2 cellular contexts compared by ENCODE assay signal in the genomic region with DNA sequence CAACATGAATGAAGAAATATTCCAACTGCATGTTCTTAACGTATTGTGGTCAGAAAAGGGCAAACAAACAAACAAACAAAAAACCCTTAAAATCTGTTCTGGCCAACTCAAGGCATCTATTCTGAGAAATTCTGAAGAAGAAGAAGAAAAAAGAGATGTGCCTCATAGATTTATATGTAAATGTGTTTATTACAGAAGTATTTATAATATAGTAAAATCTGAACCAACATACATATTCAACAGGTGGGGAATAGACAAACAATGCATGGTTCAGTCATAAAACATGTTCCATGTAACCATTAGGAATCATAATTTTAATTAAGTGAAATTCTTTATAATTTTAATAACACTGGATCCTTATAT.
TF ChIP-seq lines count a peak whose summit lies in the region.

No MANE protein-coding gene starts in this region.

TF ChIP-seq in IMR-90, 13 proteins besides CTCF, POLR2A, EP300 and RAD21:
- TF ChIP-seq, protein P1, sequence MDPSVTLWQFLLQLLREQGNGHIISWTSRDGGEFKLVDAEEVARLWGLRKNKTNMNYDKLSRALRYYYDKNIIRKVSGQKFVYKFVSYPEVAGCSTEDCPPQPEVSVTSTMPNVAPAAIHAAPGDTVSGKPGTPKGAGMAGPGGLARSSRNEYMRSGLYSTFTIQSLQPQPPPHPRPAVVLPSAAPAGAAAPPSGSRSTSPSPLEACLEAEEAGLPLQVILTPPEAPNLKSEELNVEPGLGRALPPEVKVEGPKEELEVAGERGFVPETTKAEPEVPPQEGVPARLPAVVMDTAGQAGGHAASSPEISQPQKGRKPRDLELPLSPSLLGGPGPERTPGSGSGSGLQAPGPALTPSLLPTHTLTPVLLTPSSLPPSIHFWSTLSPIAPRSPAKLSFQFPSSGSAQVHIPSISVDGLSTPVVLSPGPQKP (IDR thresholded peaks at IDR 0.05; ENCODE audit: borderline replicate concordance, low read depth, low read length): no peak
- TF ChIP-seq MXI1 (IDR thresholded peaks at IDR 0.05; ENCODE audit: borderline replicate concordance, low read depth, low read length) (no peak), SMC3 (IDR thresholded peaks at IDR 0.05; ENCODE audit: low read depth, low read length) (no peak), CHD1 (IDR thresholded peaks at IDR 0.05; ENCODE audit: low read depth, low read length) (no peak), NFE2L2 (IDR thresholded peaks at IDR 0.05; ENCODE audit: low read depth, low read length) (no peak), CEBPB (IDR thresholded peaks at IDR 0.05; ENCODE audit: low read depth, low read length) (no peak), BHLHE40 (IDR thresholded peaks at IDR 0.05; ENCODE audit: low read depth, low read length) (no peak), MAFK (IDR thresholded peaks at IDR 0.05; ENCODE audit: low read depth, low read length) (no peak), RCOR1 (IDR thresholded peaks at IDR 0.05; ENCODE audit: insufficient replicate concordance, low read length) (no peak), FOS (IDR thresholded peaks at IDR 0.05; ENCODE audit: low read depth, low read length) (no peak), RFX5 (IDR thresholded peaks at IDR 0.05; ENCODE audit: low read depth, low read length) (no peak), MAZ (IDR thresholded peaks at IDR 0.05; ENCODE audit: borderline replicate concordance, low read depth, low read length) (no peak), USF2 (IDR thresholded peaks at IDR 0.05; ENCODE audit: low read depth, low read length) (no peak)

TF ChIP-seq in neural cell, 6 proteins besides CTCF, POLR2A, EP300 and RAD21:
- no peak for TF ChIP-seq POLR2AphosphoS5 (IDR thresholded peaks at IDR 0.05)
- no peak for TF ChIP-seq TAF1 (IDR thresholded peaks at IDR 0.05; ENCODE audit: low read depth)
- no peak for TF ChIP-seq SMC3 (conservative IDR thresholded peaks at IDR 0.05; ENCODE audit: poor library complexity)
- TF ChIP-seq EZH2 (IDR thresholded peaks at IDR 0.05; ENCODE audit: borderline replicate concordance, insufficient read depth, low read length, poor library complexity, severe bottlenecking): no peak
- TF ChIP-seq MXI1 (conservative IDR thresholded peaks at IDR 0.05; ENCODE audit: poor library complexity, severe bottlenecking): no peak
- TF ChIP-seq, protein P2, sequence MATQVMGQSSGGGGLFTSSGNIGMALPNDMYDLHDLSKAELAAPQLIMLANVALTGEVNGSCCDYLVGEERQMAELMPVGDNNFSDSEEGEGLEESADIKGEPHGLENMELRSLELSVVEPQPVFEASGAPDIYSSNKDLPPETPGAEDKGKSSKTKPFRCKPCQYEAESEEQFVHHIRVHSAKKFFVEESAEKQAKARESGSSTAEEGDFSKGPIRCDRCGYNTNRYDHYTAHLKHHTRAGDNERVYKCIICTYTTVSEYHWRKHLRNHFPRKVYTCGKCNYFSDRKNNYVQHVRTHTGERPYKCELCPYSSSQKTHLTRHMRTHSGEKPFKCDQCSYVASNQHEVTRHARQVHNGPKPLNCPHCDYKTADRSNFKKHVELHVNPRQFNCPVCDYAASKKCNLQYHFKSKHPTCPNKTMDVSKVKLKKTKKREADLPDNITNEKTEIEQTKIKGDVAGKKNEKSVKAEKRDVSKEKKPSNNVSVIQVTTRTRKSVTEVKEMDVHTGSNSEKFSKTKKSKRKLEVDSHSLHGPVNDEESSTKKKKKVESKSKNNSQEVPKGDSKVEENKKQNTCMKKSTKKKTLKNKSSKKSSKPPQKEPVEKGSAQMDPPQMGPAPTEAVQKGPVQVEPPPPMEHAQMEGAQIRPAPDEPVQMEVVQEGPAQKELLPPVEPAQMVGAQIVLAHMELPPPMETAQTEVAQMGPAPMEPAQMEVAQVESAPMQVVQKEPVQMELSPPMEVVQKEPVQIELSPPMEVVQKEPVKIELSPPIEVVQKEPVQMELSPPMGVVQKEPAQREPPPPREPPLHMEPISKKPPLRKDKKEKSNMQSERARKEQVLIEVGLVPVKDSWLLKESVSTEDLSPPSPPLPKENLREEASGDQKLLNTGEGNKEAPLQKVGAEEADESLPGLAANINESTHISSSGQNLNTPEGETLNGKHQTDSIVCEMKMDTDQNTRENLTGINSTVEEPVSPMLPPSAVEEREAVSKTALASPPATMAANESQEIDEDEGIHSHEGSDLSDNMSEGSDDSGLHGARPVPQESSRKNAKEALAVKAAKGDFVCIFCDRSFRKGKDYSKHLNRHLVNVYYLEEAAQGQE (IDR thresholded peaks at IDR 0.05; ENCODE audit: borderline replicate concordance): no peak
TF ChIP-seq in neural cell: peak in this region for 0.
